ENCODE assay signal across 18 cellular contexts in the genomic region with DNA sequence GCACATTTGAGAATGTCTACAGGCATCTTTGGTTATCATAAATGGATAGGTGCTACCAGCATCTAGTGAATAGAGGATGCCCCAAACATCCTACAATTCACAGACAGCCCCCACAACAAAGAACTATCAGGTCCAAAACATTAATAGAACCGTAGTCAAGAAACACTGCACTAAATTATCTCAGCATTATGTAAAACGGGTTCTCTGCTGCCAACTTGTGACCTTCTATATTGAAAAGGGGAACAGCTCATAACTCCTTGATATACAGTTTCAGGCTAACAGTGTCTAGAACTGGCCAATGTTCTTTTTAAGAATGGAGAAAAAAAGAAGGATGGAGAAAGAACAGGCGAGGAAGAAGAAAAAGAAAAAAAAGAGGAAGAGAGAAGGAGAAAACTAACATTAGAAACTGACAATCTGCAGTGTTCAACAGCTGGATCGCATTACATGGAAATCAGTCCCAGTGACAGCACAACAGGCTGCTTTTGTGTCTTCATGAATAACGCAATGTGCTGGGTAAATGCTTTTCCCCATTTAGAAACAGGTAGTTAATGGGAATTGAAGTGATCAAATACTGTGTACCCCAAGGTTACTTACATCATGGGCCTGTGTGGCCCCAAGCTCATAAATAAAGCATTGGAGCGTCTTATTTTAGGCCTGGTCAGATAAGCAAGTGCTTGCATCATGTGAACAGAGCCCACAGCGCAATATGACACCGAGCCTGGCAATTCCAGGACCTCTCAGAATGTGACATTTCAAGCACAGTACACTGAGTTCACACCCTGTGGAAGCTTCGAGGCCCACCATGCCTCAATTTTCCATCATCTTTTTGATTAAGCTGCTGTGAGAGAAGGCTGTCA.
DNase-seq lines count a peak whose midpoint lies in the region; ATAC-seq, FAIRE-seq and TF ChIP-seq lines count a peak whose summit lies in the region.
"Had no signal": no experiment of that assay in that cellular context is flagged by ENCODE, and none has a peak within 500 bp of the region (broad histone marks: within the 10 kb centered on the region; RNA-seq: fewer than 3 reads in every experiment).

No MANE protein-coding gene starts in this region.

- H3F3A ChIP-seq in GM23338 (replicated peaks; ENCODE audit: low read depth), result no peaks in the 10 kb centered on the region
- no peaks in the 10 kb centered on the region for H3F3A ChIP-seq in neural cell (ENCODE audit: insufficient read depth, low read length, poor library complexity, severe bottlenecking)

- H3K36me3 ChIP-seq in GM23338 (ENCODE audit: insufficient read depth) (no peaks in the 10 kb centered on the region), adipocyte (ENCODE audit: control insufficient read depth, insufficient read depth, low read length, severe bottlenecking) (no peaks in the 10 kb centered on the region), heart left ventricle (no peaks in the 10 kb centered on the region), neural cell (ENCODE audit: insufficient read depth, low read length) (no peaks in the 10 kb centered on the region), HepG2 (replicated peaks in 1 of 2; ENCODE audit: control insufficient read depth in 1 of 2, insufficient read depth in 2 of 2, low read length in 2 of 2) (no peaks in the 10 kb centered on the region)
- H3K36me3 ChIP-seq: ovary, suprapubic skin had no signal

- H3K27me3 Mint-ChIP-seq in GM23338 (ENCODE audit: insufficient read depth, low read depth, poor library complexity), result peaks cover 8% of the 10 kb centered on the region

- H4K20me1 ChIP-seq in GM23338 (replicated peaks; ENCODE audit: insufficient read depth) (no peaks in the 10 kb centered on the region), neural cell (ENCODE audit: insufficient read depth) (no peaks in the 10 kb centered on the region), HepG2 (ENCODE audit: insufficient read depth, low read length) (no peaks in the 10 kb centered on the region)

- BruUV-seq in HepG2 (replicated peaks; lab: Mats Ljungman, UMichigan), result no TSS peak

- no peak for TF ChIP-seq POLR2A in heart left ventricle (IDR thresholded peaks at IDR 0.05)
- TF ChIP-seq POLR2A in HepG2 (IDR thresholded peaks at IDR 0.05; ENCODE audit: insufficient read depth in 1 of 2, low read depth in 2 of 2, low read length in 2 of 2), result no peak

- CTCF ChIA-PET in HepG2 (lab: Yijun Ruan, JAX; ENCODE audit: low intra/inter-chr PET ratio, low total read pairs), result no interaction called here

- ATAC-seq in GM23338 (peak; percentile 21; the same call in 2 of the 3 replicates), heart left ventricle (peak; percentile 94 to 96 (median 96)), HepG2 (no peak)

- H3K9me3 ChIP-seq in adipocyte (ENCODE audit: control insufficient read depth, low read length) (no peaks in the 10 kb centered on the region), heart left ventricle (no peaks in the 10 kb centered on the region), neural cell (ENCODE audit: low read length) (no peaks in the 10 kb centered on the region), HepG2 (ENCODE audit: low read length) (no peaks in the 10 kb centered on the region)
- H3K9me3 ChIP-seq: ovary, suprapubic skin had no signal

- H2AFZ ChIP-seq in GM23338 (peak overlapping the region; percentile 15; the same call in 1 of the 2 replicates), neural cell (ENCODE audit: low read depth, low read length) (no peak overlapping the region), HepG2 (ENCODE audit: low read length) (no peak overlapping the region)

- H3K9me2 ChIP-seq in GM23338 (ENCODE audit: insufficient read depth) (no peaks in the 10 kb centered on the region), neural cell (ENCODE audit: insufficient read depth, low read length) (no peaks in the 10 kb centered on the region)

- H3K79me2 ChIP-seq in GM23338 (replicated peaks; ENCODE audit: insufficient read depth) (no peaks in the 10 kb centered on the region), neural cell (replicated peaks; ENCODE audit: insufficient read depth, low read length) (no peaks in the 10 kb centered on the region), HepG2 (ENCODE audit: insufficient read depth, low read length) (no peaks in the 10 kb centered on the region)

- H3K4me1 ChIP-seq in GM23338 (ENCODE audit: insufficient read depth) (peaks cover 21% of the 10 kb centered on the region), adipocyte (ENCODE audit: control insufficient read depth, insufficient read depth, low read length) (peaks cover 18% of the 10 kb centered on the region), heart left ventricle (peaks cover 5 to 71% (median 33%) of the 10 kb centered on the region in 12 donors), HepG2 (ENCODE audit: insufficient read depth, low read length) (no peaks in the 10 kb centered on the region)

- peaks cover 27% of the 10 kb centered on the region for H3K4me1 Mint-ChIP-seq in GM23338
- H3K4me1 Mint-ChIP-seq: IgD-negative memory B cell had no signal

- 33 to 42% (median 36%) methylated on average over 9 of the region's 9 CpGs for WGBS in heart left ventricle, 4 donors
- WGBS in HepG2 (ENCODE audit: low lambda C conversion rate), result 32% methylated on average over 9 of the region's 9 CpGs

- TF ChIP-seq EP300 in neural cell (conservative IDR thresholded peaks at IDR 0.05; ENCODE audit: poor library complexity, severe bottlenecking) (no peak), HepG2 (IDR thresholded peaks at IDR 0.05; ENCODE audit: low read depth in 2 of 2, low read length in 2 of 2) (no peak), HepG2 (CRISPR knock-in tag; IDR thresholded peaks at IDR 0.05; ENCODE audit: borderline replicate concordance) (no peak)

- no peaks in the 10 kb centered on the region for H3K36me3 Mint-ChIP-seq in GM23338 (ENCODE audit: low read depth)
- H3K36me3 Mint-ChIP-seq: IgD-negative memory B cell had no signal

- in situ Hi-C loops in HepG2 (cut with HindIII; ENCODE audit: extremely low pct_ligation_motif_present, low pct_unique_long_range_greater_than_20kb), result no loop called here

- no peaks in the 10 kb centered on the region for H3K9me3 Mint-ChIP-seq in GM23338

- no peak overlapping the region for H3K27ac Mint-ChIP-seq in GM23338

- no peak overlapping the region for H3K4me3 Mint-ChIP-seq in GM23338
- H3K4me3 Mint-ChIP-seq: IgD-negative memory B cell had no signal

- FAIRE-seq in HepG2 (lab: Jason Lieb, UNC), result no peak
- FAIRE-seq: RCC 7860 had no signal

- TF ChIP-seq RAD21 in neural cell (conservative IDR thresholded peaks at IDR 0.05), result no peak
- TF ChIP-seq RAD21 in HepG2 (CRISPR knock-in tag; IDR thresholded peaks at IDR 0.05), result no peak

- H3K27ac ChIP-seq in GM23338 (ENCODE audit: low read depth), result no peak overlapping the region
- H3K27ac ChIP-seq in heart left ventricle, result peak overlapping the region; percentile 56 to 94 (median 82)
- H3K27ac ChIP-seq in neural cell (ENCODE audit: low read length), result no peak overlapping the region
- H3K27ac ChIP-seq in HepG2 (ENCODE audit: extremely low read length, insufficient read depth, low read length), result no peak overlapping the region
- H3K27ac ChIP-seq: ovary, suprapubic skin had no signal

- H3K4me2 ChIP-seq in GM23338 (peak overlapping the region; percentile 56), neural cell (ENCODE audit: low read length) (no peak overlapping the region), HepG2 (ENCODE audit: low read depth, low read length) (no peak overlapping the region)

- POLR2A ChIA-PET in HepG2 (lab: Yijun Ruan, JAX), result no interaction called here

- H3K4me3 ChIP-seq in GM23338, result no peak overlapping the region
- no peak overlapping the region for H3K4me3 ChIP-seq in adipocyte (ENCODE audit: low read length)
- H3K4me3 ChIP-seq in heart left ventricle, result no peak overlapping the region
- no peak overlapping the region for H3K4me3 ChIP-seq in neural cell (ENCODE audit: low read length)
- H3K4me3 ChIP-seq in HepG2 (replicated peaks in 1 of 3; ENCODE audit: insufficient read depth in 1 of 3, low read depth in 2 of 3, low read length in 3 of 3), result no peak overlapping the region
- H3K4me3 ChIP-seq: ovary, suprapubic skin had no signal

- H3K27me3 ChIP-seq in GM23338 (ENCODE audit: insufficient read depth), result no peaks in the 10 kb centered on the region
- H3K27me3 ChIP-seq in adipocyte (replicated peaks; ENCODE audit: control insufficient read depth, insufficient read depth, low read length), result no peaks in the 10 kb centered on the region
- H3K27me3 ChIP-seq in heart left ventricle, result no peaks in the 10 kb centered on the region
- no peaks in the 10 kb centered on the region for H3K27me3 ChIP-seq in neural cell (ENCODE audit: insufficient read depth, low read depth, low read length)
- no peaks in the 10 kb centered on the region; a peak in 1 of 5 replicates for H3K27me3 ChIP-seq in HepG2 (ENCODE audit: control insufficient read depth in 1 of 2, insufficient read depth in 2 of 2, low read length in 2 of 2)
- H3K27me3 ChIP-seq: ovary, suprapubic skin had no signal

- no peak for TF ChIP-seq CTCF in GM23338 (conservative IDR thresholded peaks at IDR 0.05; ENCODE audit: low read depth in 2 of 2)
- no peak for TF ChIP-seq CTCF in heart left ventricle (IDR thresholded peaks at IDR 0.05)
- no peak for TF ChIP-seq CTCF in neural cell (IDR thresholded peaks at IDR 0.05; ENCODE audit: poor library complexity, severe bottlenecking)
- no peak for TF ChIP-seq CTCF in HepG2 (CRISPR knock-in tag; IDR thresholded peaks at IDR 0.05)

- DNase-seq in GM23338 (ENCODE audit: low spot score) (peak; percentile 34), adipocyte (ENCODE audit: low read depth) (peak; percentile 31), heart left ventricle (peak; percentile 60 to 89 (median 76)), CD1c-positive myeloid dendritic cell (ENCODE audit: extremely low spot score) (no peak), hepatic stellate cell (ENCODE audit: low spot score) (no peak), HepG2 (ENCODE audit: low spot score) (no peak), COLO668 (lab: John Stamatoyannopoulos, UW; ENCODE audit: unreplicated experiment) (no peak)
- DNase-seq: activated CD4-positive, alpha-beta T cell treated with anti-CD3 and anti-CD28 coated beads for 48 hours; activated T-cell treated with anti-CD3 and anti-CD28 coated beads, Interleukin-2, amount 50 U/mL, for 1 hour; erythroblast; mammary epithelial cell; NCI-H524 treated with DMSO at 0.1 percent for 48 hours; ovary; T-helper 2 cell had no signal

- intact Hi-C loops in heart left ventricle (cut with DNase I), result loop anchor here in 5 of 10 donors (2.0 to 10.0 kb wide), 8 partner anchors 170 to 873 kb away; a partner anchor contains a TSS
- intact Hi-C loops in HepG2 (cut with micrococcal nuclease; ENCODE audit: unreplicated experiment), result no loop called here

- H3K9ac ChIP-seq in adipocyte (ENCODE audit: low read length) (no peak overlapping the region), neural cell (ENCODE audit: low read length) (no peak overlapping the region), HepG2 (ENCODE audit: insufficient read depth, low read depth, low read length) (no peak overlapping the region)

TF ChIP-seq in GM23338, 12 proteins besides CTCF, POLR2A, EP300 and RAD21 (continues in another document):
- TF ChIP-seq JUNB (IDR thresholded peaks at IDR 0.05; ENCODE audit: unreplicated experiment), result no peak

TF ChIP-seq in neural cell, 6 proteins besides CTCF, POLR2A, EP300 and RAD21 (continues in another document):
- no peak for TF ChIP-seq TAF1 (IDR thresholded peaks at IDR 0.05; ENCODE audit: low read depth)

TF ChIP-seq in HepG2, 621 proteins besides CTCF, POLR2A, EP300 and RAD21 (continues in another document):
- TF ChIP-seq RFX5 (IDR thresholded peaks at IDR 0.05; ENCODE audit: low read depth, low read length) (no peak), ZFP1 (CRISPR knock-in tag; IDR thresholded peaks at IDR 0.05) (no peak)

Comparison
In these comparisons a context has a peak if more than half of its experiments do, and no peak if none do; other contexts are left out.
1. DNase-seq: peak in GM23338 (single experiment), adipocyte (single experiment) and heart left ventricle (5 of 5); none in CD1c-positive myeloid dendritic cell (single experiment), hepatic stellate cell (single experiment), HepG2 (single experiment) and COLO668 (single experiment).
2. H3K27ac ChIP-seq: peak in heart left ventricle (12 of 12); none in GM23338 (single experiment), neural cell (single experiment) and HepG2 (single experiment).